Comparison of ENCODE assay signal across 19 cellular contexts in the genomic region with DNA sequence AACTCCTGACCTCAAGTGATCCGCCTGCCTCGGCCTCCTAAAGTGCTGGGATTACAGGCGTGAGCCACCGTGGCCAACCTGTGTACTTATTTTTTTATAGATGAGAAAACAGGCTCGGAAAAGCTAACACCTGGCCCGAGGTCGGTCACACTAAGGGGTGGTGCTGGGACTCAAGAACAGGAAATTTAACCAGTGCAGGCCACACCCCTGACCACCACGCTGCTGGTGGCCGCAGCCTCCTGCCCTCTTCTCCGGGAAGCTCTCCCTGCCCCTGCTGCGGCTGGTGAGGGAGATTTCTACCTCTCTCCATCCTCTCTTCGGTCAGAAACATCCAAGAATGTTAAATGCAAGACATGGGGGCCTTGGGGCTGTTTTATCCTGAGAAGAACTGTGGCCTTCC.
DNase-seq lines count a peak whose midpoint lies in the region; ATAC-seq and TF ChIP-seq lines count a peak whose summit lies in the region.
"Had no signal": no experiment of that assay in that cellular context is flagged by ENCODE, and none has a peak within 500 bp of the region (broad histone marks: within the 10 kb centered on the region; RNA-seq: fewer than 3 reads in every experiment).

No MANE protein-coding gene starts in this region.

- H3K36me3 ChIP-seq in H7 (replicated peaks; ENCODE audit: control insufficient read depth, insufficient read depth, low read length) (no peaks in the 10 kb centered on the region; the same call in none of the 2 replicates), mucosa of descending colon (ENCODE audit: low read depth) (peaks cover 8% of the 10 kb centered on the region), stomach (peaks cover 62 to 94% (median 88%) of the 10 kb centered on the region in 4 donors)

- CTCF ChIA-PET in activated naive CD4-positive, alpha-beta T cell treated with anti-CD3 and anti-CD28 coated beads, Interleukin-2, amount 10 ng/mL, durations not matched to agents 7 days and 5 days (lab: Charles Lee) = no interaction called here

- peak; percentile 81 for ATAC-seq in mucosa of descending colon

- H3K4me1 ChIP-seq in mucosa of descending colon (ENCODE audit: low read depth) (peaks cover 5% of the 10 kb centered on the region), stomach (peaks cover 4 to 66% (median 36%) of the 10 kb centered on the region in 4 donors)

- H3K9me3 ChIP-seq in mucosa of descending colon = no peaks in the 10 kb centered on the region
- H3K9me3 ChIP-seq in stomach = no peaks in the 10 kb centered on the region

- WGBS in stomach, 5 donors = 36 to 69% (median 63%) methylated on average over 11 to 12 of the region's 12 CpGs

- peaks cover 11% of the 10 kb centered on the region for H3K4me1 Mint-ChIP-seq in activated naive CD4-positive, alpha-beta T cell treated with anti-CD3 and anti-CD28 coated beads, Interleukin-2, amount 10 ng/mL, durations not matched to agents 7 days and 5 days
- H3K4me1 Mint-ChIP-seq in activated T-helper 2 cell treated with anti-CD3 and anti-CD28 coated beads, Interferon-gamma antibody, Interleukin-2, Interleukin-4, amounts not matched to agents 10 μg/mL and 5 μg/mL and 100 μg/mL, durations not matched to agents 14 hours and 24 hours and 36 hours (ENCODE audit: low read depth) = peaks cover 10% of the 10 kb centered on the region

- in situ Hi-C loops in GM13977 (cut with MboI; ENCODE audit: low pct_unique_long_range_greater_than_20kb, low sequenced_read_pairs, unreplicated experiment) = no loop called here

- H3K27me3 ChIP-seq in H7 (ENCODE audit: control insufficient read depth, insufficient read depth, low read length) = no peaks in the 10 kb centered on the region
- H3K27me3 ChIP-seq in stomach = no peaks in the 10 kb centered on the region

- TF ChIP-seq CTCF in mucosa of descending colon (IDR thresholded peaks at IDR 0.05) = no peak
- TF ChIP-seq CTCF in stomach (IDR thresholded peaks at IDR 0.05) = no peak
- TF ChIP-seq CTCF in GM13977 (IDR thresholded peaks at IDR 0.05; ENCODE audit: extremely low read depth, insufficient read depth, missing control alignments) = no peak

- H3K4me3 ChIP-seq in H7 (ENCODE audit: insufficient read depth, low read depth, low read length) = no peak overlapping the region
- no peak overlapping the region for H3K4me3 ChIP-seq in mucosa of descending colon
- H3K4me3 ChIP-seq in stomach = no peak overlapping the region

- peak overlapping the region in 3 of 5 donors; percentile 18 to 42 (median 31) for H3K27ac ChIP-seq in stomach

- no peak for TF ChIP-seq EP300 in stomach (IDR thresholded peaks at IDR 0.05)

- peaks cover 44% of the 10 kb centered on the region for H3K36me3 Mint-ChIP-seq in activated naive CD4-positive, alpha-beta T cell treated with anti-CD3 and anti-CD28 coated beads, Interleukin-2, amount 10 ng/mL, durations not matched to agents 7 days and 5 days
- H3K36me3 Mint-ChIP-seq in activated T-helper 2 cell treated with anti-CD3 and anti-CD28 coated beads, Interferon-gamma antibody, Interleukin-2, Interleukin-4, amounts not matched to agents 10 μg/mL and 5 μg/mL and 100 μg/mL, durations not matched to agents 14 hours and 24 hours and 36 hours (ENCODE audit: low read depth) = peaks cover 58% of the 10 kb centered on the region

- no peaks in the 10 kb centered on the region for H3K9me3 Mint-ChIP-seq in activated naive CD4-positive, alpha-beta T cell treated with anti-CD3 and anti-CD28 coated beads, Interleukin-2, amount 10 ng/mL, durations not matched to agents 7 days and 5 days
- no peaks in the 10 kb centered on the region for H3K9me3 Mint-ChIP-seq in activated T-helper 2 cell treated with anti-CD3 and anti-CD28 coated beads, Interferon-gamma antibody, Interleukin-2, Interleukin-4, amounts not matched to agents 10 μg/mL and 5 μg/mL and 100 μg/mL, durations not matched to agents 14 hours and 24 hours and 36 hours
- H3K9me3 Mint-ChIP-seq: CD14-positive monocyte had no signal

- no peaks in the 10 kb centered on the region for H3K27me3 Mint-ChIP-seq in activated naive CD4-positive, alpha-beta T cell treated with anti-CD3 and anti-CD28 coated beads, Interleukin-2, amount 10 ng/mL, durations not matched to agents 7 days and 5 days
- H3K27me3 Mint-ChIP-seq in activated T-helper 2 cell treated with anti-CD3 and anti-CD28 coated beads, Interferon-gamma antibody, Interleukin-2, Interleukin-4, amounts not matched to agents 10 μg/mL and 5 μg/mL and 100 μg/mL, durations not matched to agents 14 hours and 24 hours and 36 hours (ENCODE audit: low read depth) = no peaks in the 10 kb centered on the region
- H3K27me3 Mint-ChIP-seq: B cell had no signal

- TF ChIP-seq POLR2A in stomach (IDR thresholded peaks at IDR 0.05) = no peak

- DNase-seq in H7 (peak; percentile 55), epidermal melanocyte (ENCODE audit: insufficient read length, low spot score) (peak; percentile 13), mucosa of descending colon (peak in 1 of 3 donors; percentile 71), stomach (peak; percentile 35), GM13977 (ENCODE audit: low spot score) (no peak)
- no peak for DNase-seq in activated naive CD4-positive, alpha-beta T cell treated with anti-CD3 and anti-CD28 coated beads, Interleukin-2, amount 10 ng/mL, durations not matched to agents 7 days and 5 days
- no peak for DNase-seq in activated T-helper 2 cell treated with anti-CD3 and anti-CD28 coated beads, Interferon-gamma antibody, Interleukin-2, Interleukin-4, amounts not matched to agents 10 μg/mL and 5 μg/mL and 100 μg/mL, durations not matched to agents 14 hours and 24 hours and 36 hours (ENCODE audit: low spot score)
- DNase-seq: EL, GF-D8, Karpas-422, NCI-H1694, NCI-H2081, NCI-H2171 treated with DMSO at 0.1 percent for 48 hours, NCI-H446, NCI-H526 treated with DMSO at 0.1 percent for 48 hours, OCI-M1, SHP77 had no signal

- H3K27ac Mint-ChIP-seq in activated naive CD4-positive, alpha-beta T cell treated with anti-CD3 and anti-CD28 coated beads, Interleukin-2, amount 10 ng/mL, durations not matched to agents 7 days and 5 days = no peak overlapping the region
- no peak overlapping the region for H3K27ac Mint-ChIP-seq in activated T-helper 2 cell treated with anti-CD3 and anti-CD28 coated beads, Interferon-gamma antibody, Interleukin-2, Interleukin-4, amounts not matched to agents 10 μg/mL and 5 μg/mL and 100 μg/mL, durations not matched to agents 14 hours and 24 hours and 36 hours
- H3K27ac Mint-ChIP-seq: B cell had no signal

- H3K4me3 Mint-ChIP-seq in activated naive CD4-positive, alpha-beta T cell treated with anti-CD3 and anti-CD28 coated beads, Interleukin-2, amount 10 ng/mL, durations not matched to agents 7 days and 5 days = no peak overlapping the region
- no peak overlapping the region for H3K4me3 Mint-ChIP-seq in activated T-helper 2 cell treated with anti-CD3 and anti-CD28 coated beads, Interferon-gamma antibody, Interleukin-2, Interleukin-4, amounts not matched to agents 10 μg/mL and 5 μg/mL and 100 μg/mL, durations not matched to agents 14 hours and 24 hours and 36 hours (ENCODE audit: low read depth)
- H3K4me3 Mint-ChIP-seq: B cell, CD14-positive monocyte had no signal

- intact Hi-C loops in mucosa of descending colon (cut with DNase I, micrococcal nuclease) = loop anchor here in 1 of 2 donors (10.0 kb wide), 1 partner anchor 94 kb away; no protein-coding TSS in a partner anchor
- intact Hi-C loops in stomach (cut with DNase I; ENCODE audit: low total_unique reads) = loop anchor here (10.0 kb wide), 1 partner anchor 94 kb away; no protein-coding TSS in a partner anchor
- intact Hi-C loops in activated T-helper 2 cell treated with anti-CD3 and anti-CD28 coated beads, Interferon-gamma antibody, Interleukin-2, Interleukin-4, amounts not matched to agents 10 μg/mL and 5 μg/mL and 100 μg/mL, durations not matched to agents 14 hours and 24 hours and 36 hours (cut with micrococcal nuclease) = no loop called here

Comparison
In these comparisons a context has a peak if more than half of its experiments do, and no peak if none do; other contexts are left out.
1. DNase-seq: peak in H7 (single experiment), epidermal melanocyte (single experiment) and stomach (single experiment); none in activated naive CD4-positive, alpha-beta T cell treated with anti-CD3 and anti-CD28 coated beads, Interleukin-2, amount 10 ng/mL, durations not matched to agents 7 days and 5 days (single experiment), GM13977 (single experiment) and activated T-helper 2 cell treated with anti-CD3 and anti-CD28 coated beads, Interferon-gamma antibody, Interleukin-2, Interleukin-4, amounts not matched to agents 10 μg/mL and 5 μg/mL and 100 μg/mL, durations not matched to agents 14 hours and 24 hours and 36 hours (single experiment).